Comparison of ENCODE assay signal across 8 cellular contexts in the genomic region with DNA sequence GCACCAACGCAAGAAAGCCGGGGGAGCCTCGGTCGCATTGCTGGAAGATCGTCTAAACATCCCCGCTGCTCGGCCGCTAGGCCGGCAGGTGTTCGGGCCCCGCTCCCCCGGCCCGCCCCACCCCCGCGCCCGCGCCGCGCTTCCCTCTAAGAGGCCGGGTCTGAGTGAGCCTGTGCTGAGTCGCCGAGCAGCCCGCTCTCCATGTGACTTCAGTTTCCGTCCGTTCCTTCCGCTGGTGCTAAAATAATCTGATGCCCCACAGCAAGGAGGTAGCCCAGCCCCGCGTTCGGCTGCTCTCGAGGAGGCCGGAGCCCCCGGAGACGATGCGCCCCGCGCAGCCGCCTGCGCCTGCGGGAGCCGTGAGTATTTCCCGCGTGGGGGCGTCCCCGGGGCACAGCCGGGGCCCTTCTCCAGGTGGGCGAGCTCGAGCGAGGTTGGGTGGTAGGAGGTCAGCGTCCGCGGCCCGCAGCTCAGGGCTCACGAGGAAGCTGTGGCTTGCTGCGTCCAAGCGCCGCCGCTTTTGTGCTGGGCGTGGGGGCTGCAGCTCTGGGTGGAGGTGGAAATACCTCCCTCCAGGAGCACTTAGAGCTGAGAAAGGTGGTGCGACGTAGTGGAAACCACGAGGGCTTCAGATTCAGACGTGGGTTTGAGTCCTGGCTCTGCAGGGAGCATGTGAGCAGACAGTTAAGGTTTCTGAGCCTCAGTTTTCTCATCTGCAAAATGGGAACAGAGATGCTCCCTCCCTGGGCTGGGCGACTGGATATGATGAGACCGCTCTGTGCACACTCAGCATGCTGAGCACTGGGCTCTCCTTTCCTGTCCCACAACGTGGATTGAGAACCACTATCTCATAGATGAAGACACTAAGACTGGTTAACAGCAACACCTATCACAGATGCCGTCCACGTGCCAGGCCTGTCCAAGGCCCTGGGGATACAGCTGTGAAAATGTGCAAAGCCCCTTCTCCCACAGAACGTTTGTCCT. TPM values are rescaled to one million over a fixed set of nuclear protein-coding genes. Genes with fewer than 3 reads are reported as not detected.
DNase-seq lines count a peak whose midpoint lies in the region; ATAC-seq and TF ChIP-seq lines count a peak whose summit lies in the region.

A gene (plus strand): TSS at position 178 of the 984 bp plus-strand sequence. CDS start 14,846 bp downstream, outside the sequence.

- 49 to 52% methylated on average over 29 to 68 of the region's 68 CpGs for WGBS in endodermal cell (ENCODE audit: insufficient coverage in 1 of 2, insufficient read length in 1 of 2), 2 experiments

- no peaks in the 10 kb centered on the region for H3K9me3 ChIP-seq in endodermal cell (ENCODE audit: control insufficient read depth, low read length)

- no peak for TF ChIP-seq CTCF in GM13976 (IDR thresholded peaks at IDR 0.05; ENCODE audit: borderline replicate concordance, control extremely low read depth, extremely low read depth, insufficient read depth, missing control alignments)
- no peak for TF ChIP-seq CTCF in endodermal cell (conservative IDR thresholded peaks at IDR 0.05)

- peak within 1 kb of the TSS; percentile 51 for H3K4me3 Mint-ChIP-seq in endodermal cell

- H3K27me3 Mint-ChIP-seq in endodermal cell (ENCODE audit: insufficient read depth) = peaks cover 22% of the 10 kb centered on the region

- peaks cover 5% of the 10 kb centered on the region for H3K4me1 Mint-ChIP-seq in endodermal cell

- in situ Hi-C loops in GM13976 (cut with MboI; ENCODE audit: low sequenced_read_pairs, unreplicated experiment) = no loop called here

- no peaks in the 10 kb centered on the region for H3K9me3 Mint-ChIP-seq in endodermal cell

- no peaks in the 10 kb centered on the region for H3K36me3 Mint-ChIP-seq in endodermal cell (ENCODE audit: low read depth)

- ATAC-seq in HG02938 (IDR thresholded peaks at IDR 0.05; ENCODE audit: unreplicated experiment) = peak; percentile 38
- ATAC-seq in GM19467 (IDR thresholded peaks at IDR 0.05; ENCODE audit: unreplicated experiment) = no peak

- no peak within 1 kb of the TSS for H3K4me3 ChIP-seq in endodermal cell (ENCODE audit: low read length)

- no peak within 1 kb of the TSS for H3K9ac ChIP-seq in endodermal cell (ENCODE audit: extremely low read depth, low read length, poor library complexity, severe bottlenecking)

- no peak within 1 kb of the TSS for H3K27ac Mint-ChIP-seq in endodermal cell

- no peaks in the 10 kb centered on the region for H3K36me3 ChIP-seq in endodermal cell (ENCODE audit: control insufficient read depth, insufficient read depth, low read length)

- H3K27ac ChIP-seq in endodermal cell (ENCODE audit: low read depth, low read length) = no peak within 1 kb of the TSS

- peak; percentile 89 for DNase-seq in GM13976 (ENCODE audit: low spot score)
- DNase-seq in NCI-H526 treated with DMSO at 0.1 percent for 48 hours (lab: John Stamatoyannopoulos, UW) = peak; percentile 46
- peak; percentile 90 for DNase-seq in activated CD8-positive, alpha-beta memory T cell treated with anti-CD3 and anti-CD28 coated beads for 24 hours
- DNase-seq in endodermal cell = peak; percentile 88
- peak; percentile 50 for DNase-seq in middle frontal gyrus (ENCODE audit: extremely low spot score, low spot score)
- DNase-seq in stimulated activated CD8-positive, alpha-beta memory T cell treated with anti-CD3 and anti-CD28 coated beads, Interleukin-7, amount 100 ng/mL, for 1 hour (ENCODE audit: low read depth in 2 of 2) = peak; percentile 33 to 34

- H3K27me3 ChIP-seq in endodermal cell (ENCODE audit: control insufficient read depth, insufficient read depth, low read length, poor library complexity, severe bottlenecking) = peaks cover 22% of the 10 kb centered on the region

- no peaks in the 10 kb centered on the region for H3K4me1 ChIP-seq in endodermal cell (ENCODE audit: control insufficient read depth, insufficient read depth, low read length)

RNA-seq across cellular contexts. Expression of the gene that starts here (rescaled TPM):
- total RNA-seq in endodermal cell = 1 to 10 TPM; 2.1 to 3.2 TPM
- 0.57 TPM for polyA plus RNA-seq in endodermal cell (2013, experiment 1 of 2)
- 0.33 TPM for polyA plus RNA-seq in endodermal cell (2013, experiment 2 of 2)

Comparison
In these comparisons a context has a peak if more than half of its experiments do, and no peak if none do; other contexts are left out.
1. DNase-seq: peak in every context shown above with its lines; median percentile 90 in activated CD8-positive, alpha-beta memory T cell treated with anti-CD3 and anti-CD28 coated beads for 24 hours; 89 in GM13976; 88 in endodermal cell; 50 in middle frontal gyrus; 46 in NCI-H526 treated with DMSO at 0.1 percent for 48 hours; 34 in stimulated activated CD8-positive, alpha-beta memory T cell treated with anti-CD3 and anti-CD28 coated beads, Interleukin-7, amount 100 ng/mL, for 1 hour.